In the genomic region with DNA sequence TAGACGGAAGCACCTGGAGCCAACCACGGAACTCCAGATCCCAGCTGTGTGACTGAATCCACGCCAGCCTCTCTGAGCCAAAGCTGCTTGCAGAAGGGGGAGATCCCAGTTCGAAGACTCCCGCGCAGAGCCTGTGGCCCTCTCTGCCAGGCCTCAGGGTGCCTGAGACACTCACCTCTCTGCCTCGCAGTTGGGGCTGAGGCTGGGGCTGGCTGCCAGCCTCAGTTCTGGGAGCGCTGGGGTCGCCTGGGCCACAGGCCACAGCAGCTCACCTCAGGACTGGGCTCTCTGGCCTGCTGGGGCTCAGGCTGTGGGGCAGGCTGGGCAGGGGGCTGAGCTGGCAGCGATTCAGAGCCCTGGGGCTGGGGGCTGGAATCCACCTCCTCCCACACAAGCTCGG, we compare ENCODE assay signal across 23 cellular contexts. TPM values are rescaled to one million over a fixed set of nuclear protein-coding genes. Genes with fewer than 3 reads are reported as not detected.
"Had no signal": no experiment of that assay in that cellular context is flagged by ENCODE, and none has a peak within 500 bp of the region (broad histone marks: within the 10 kb centered on the region; RNA-seq: fewer than 3 reads in every experiment).

No MANE protein-coding gene starts in this region.

- H3K9me3 Mint-ChIP-seq: IgD-negative memory B cell had no signal

- DNase-seq: Kasumi-1, MM.1S, NCI-H1092 treated with DMSO at 0.1 percent for 48 hours, NCI-H1436, NCI-H187, NCI-H2029 treated with DMSO at 0.1 percent for 48 hours, NCI-H2171 treated with DMSO at 0.1 percent for 48 hours, NCI-H345, NCI-H446 treated with DMSO at 0.1 percent for 48 hours, NCI-H510A treated with DMSO at 0.1 percent for 48 hours, NCI-H526, NCI-H82, PC-3, SHP77, SK-N-SH, SW 1271 had no signal

- H3K4me2 ChIP-seq: KMS-11, SK-N-SH had no signal

- H3K9me3 ChIP-seq: SK-N-SH had no signal

- H3K36me3 Mint-ChIP-seq: IgD-negative memory B cell had no signal

- H3K4me3 ChIP-seq: K562 had no signal

- H3K27ac Mint-ChIP-seq: IgD-negative memory B cell had no signal

- ATAC-seq: K562, Panc1, PC-3 had no signal

- H3K27ac ChIP-seq: KMS-11 had no signal

- H3K9ac ChIP-seq: KMS-11, SK-N-SH had no signal

RNA-seq across cellular contexts. Expression of a gene that starts 8.2 kb away (rescaled TPM):
- total RNA-seq: OCI-LY7 had no signal
- polyA plus RNA-seq: IgD-negative memory B cell, K562 had no signal

RNA-seq across cellular contexts. Expression of a gene that starts 13.6 kb away (rescaled TPM):
- total RNA-seq: K562, M059J, OCI-LY7, PC-3, SK-MEL-5 had no signal
- polyA plus RNA-seq: IgD-negative memory B cell, K562, SK-N-SH had no signal

RNA-seq across cellular contexts. Expression of a gene that starts 24.2 kb away (rescaled TPM):
- total RNA-seq: K562, OCI-LY7, SK-MEL-5 had no signal
- polyA plus RNA-seq: IgD-negative memory B cell, K562, SK-N-SH had no signal
